In genomic region chr15:74036271-74037170, GRCh38 we compare ENCODE assay signal across 9 cellular contexts. TPM values are rescaled to one million over a fixed set of nuclear protein-coding genes. Genes with fewer than 3 reads are reported as not detected.
DNase-seq lines count a peak whose midpoint lies in the region; ATAC-seq and TF ChIP-seq lines count a peak whose summit lies in the region.
"Had no signal": no experiment of that assay in that cellular context is flagged by ENCODE, and none has a peak within 500 bp of the region (broad histone marks: within the 10 kb centered on the region; RNA-seq: fewer than 3 reads in every experiment).

No MANE protein-coding gene starts in this region.

- TF ChIP-seq CTCF in BJ (IDR thresholded peaks at IDR 0.05; ENCODE audit: insufficient read depth, low read depth, low read length) (peak; percentile 75), glutamatergic neuron (IDR thresholded peaks at IDR 0.05; ENCODE audit: partially characterized antibody, unreplicated experiment) (peak; percentile 37), retinal pigment epithelial cell (conservative IDR thresholded peaks at IDR 0.05; ENCODE audit: low read depth, low read length) (peak; percentile 83)

- no peaks in the 10 kb centered on the region for H3K27me3 ChIP-seq in BJ (ENCODE audit: control insufficient read depth, insufficient read depth, low read length)
- no peaks in the 10 kb centered on the region for H3K27me3 ChIP-seq in HAP-1 (ENCODE audit: low read depth)

- CTCF ChIA-PET in BJ (lab: Yijun Ruan, JAX): interaction anchor here (0.7 to 7.1 kb wide), 19 partner anchors 7 to 284 kb away, joined by 3 to 119 read pairs (median 3); partner anchors contain the start of genes PML and STOML1
- CTCF ChIA-PET in T-cell (lab: Charles Lee): no interaction called here

- H3K36me3 Mint-ChIP-seq in glutamatergic neuron (ENCODE audit: unreplicated experiment): no peaks in the 10 kb centered on the region
- peaks cover 44% of the 10 kb centered on the region for H3K36me3 Mint-ChIP-seq in T-cell

- H3K9me3 Mint-ChIP-seq in glutamatergic neuron (ENCODE audit: unreplicated experiment): peaks cover 2% of the 10 kb centered on the region
- no peaks in the 10 kb centered on the region for H3K9me3 Mint-ChIP-seq in T-cell

- DNase-seq in BJ (ENCODE audit: low read depth) (no peak), HAP-1 (ENCODE audit: low spot score in 2 of 2) (peak; percentile 73 to 82), SW480 (ENCODE audit: low spot score) (peak; percentile 38), glutamatergic neuron (peak; percentile 79), retinal pigment epithelial cell (ENCODE audit: low read depth) (peak; percentile 23), T-cell (no peak)

- H3K27ac Mint-ChIP-seq in glutamatergic neuron (ENCODE audit: unreplicated experiment) (peak overlapping the region; percentile 44), T-cell (peak overlapping the region in 1 of 2 donors; percentile 39)

- peak overlapping the region; percentile 30 for H3K4me3 Mint-ChIP-seq in glutamatergic neuron (ENCODE audit: unreplicated experiment)
- no peak overlapping the region for H3K4me3 Mint-ChIP-seq in T-cell

- no peak overlapping the region for H3K4me3 ChIP-seq in BJ (ENCODE audit: low read depth, low read length)
- H3K4me3 ChIP-seq in HAP-1: no peak overlapping the region
- H3K4me3 ChIP-seq in retinal pigment epithelial cell (ENCODE audit: low read length): no peak overlapping the region

- H3K4me1 ChIP-seq in HAP-1: no peaks in the 10 kb centered on the region

- ATAC-seq in T-cell (replicated peaks in 1 of 4) (no peak), GM21576 (IDR thresholded peaks at IDR 0.05; ENCODE audit: unreplicated experiment) (no peak), GM18502 (IDR thresholded peaks at IDR 0.05; ENCODE audit: poor library complexity, unreplicated experiment) (no peak)

- no peaks in the 10 kb centered on the region for H3K9me3 ChIP-seq in HAP-1

- H3K4me1 Mint-ChIP-seq in glutamatergic neuron (ENCODE audit: low read depth, unreplicated experiment) (peaks cover 16% of the 10 kb centered on the region), T-cell (no peaks in the 10 kb centered on the region)

- H3K27me3 Mint-ChIP-seq in glutamatergic neuron (ENCODE audit: unreplicated experiment) (peaks cover 10% of the 10 kb centered on the region), T-cell (no peaks in the 10 kb centered on the region)

- POLR2A ChIA-PET in BJ (lab: Charles Lee) (interaction anchor here (0.6 kb wide), 1 partner anchor 51 kb away, joined by 3 read pairs; no protein-coding TSS in a partner anchor), T-cell (lab: Charles Lee) (no interaction called here)

- H3K36me3 ChIP-seq in BJ (ENCODE audit: control insufficient read depth, insufficient read depth, low read length) (peaks cover 41% of the 10 kb centered on the region), HAP-1 (replicated peaks) (peaks cover 27% of the 10 kb centered on the region)

- in situ Hi-C loops in HAP-1 (cut with MboI; ENCODE audit: low sequenced_read_pairs): loop anchor here (25.0 kb wide), 1 partner anchor 1424 kb away; no protein-coding TSS in a partner anchor

RNA-seq across cellular contexts. Expression of gene PML, which starts 42.0 kb away (rescaled TPM):
- 10.7 and 14.3 TPM in 2 replicates for polyA plus RNA-seq in BJ (2011; rRNA removed)
- 22.8 and 32.7 TPM in 2 replicates for polyA minus RNA-seq in BJ (2011; rRNA and poly(A)+ RNA removed)
- 27.6 TPM for total RNA-seq in glutamatergic neuron (ENCODE audit: unreplicated experiment)
- total RNA-seq in T-cell: 10 to 100 TPM; 43.0 to 79.8 (median 60.7) TPM

RNA-seq across cellular contexts. Expression of gene STOML1, which starts 44.4 kb away (rescaled TPM):
- 13.2 and 18.3 TPM in 2 replicates for polyA plus RNA-seq in BJ (2011; rRNA removed)
- 6.4 and 13.4 TPM in 2 replicates for polyA minus RNA-seq in BJ (2011; rRNA and poly(A)+ RNA removed)
- 19.5 TPM for total RNA-seq in glutamatergic neuron (ENCODE audit: unreplicated experiment)
- 10 to 100 TPM in 3 of 5 donors, 1 to 10 TPM in 2; 5.1 to 13.4 (median 12.0) TPM for total RNA-seq in T-cell

RNA-seq across cellular contexts. Expression of gene GOLGA6A, which starts 45.8 kb away (rescaled TPM):
- not detected in 2 replicates for polyA plus RNA-seq in BJ (2011; rRNA removed)
- not detected in 2 replicates for polyA minus RNA-seq in BJ (2011; rRNA and poly(A)+ RNA removed)
- total RNA-seq in glutamatergic neuron (ENCODE audit: unreplicated experiment) (0.83 TPM), T-cell (under 1 TPM in 3 of 5 donors, not detected in 2; 0.13 to 0.50 (median 0.37) TPM)
- total RNA-seq: mononuclear cell had no signal

Comparison
In these comparisons a context has a peak if more than half of its experiments do, and no peak if none do; other contexts are left out.
1. DNase-seq: peak in HAP-1 (2 of 2), SW480 (single experiment), glutamatergic neuron (single experiment) and retinal pigment epithelial cell (single experiment); none in BJ (single experiment) and T-cell (0 of 34).
2. Peak in every context shown above with its lines, with median percentiles within 50 percentile points of each other: CTCF ChIP-seq.